ENCODE assay signal across 8 cellular contexts in genomic region chr17:50161911-50162288, GRCh38. TPM values are rescaled to one million over a fixed set of nuclear protein-coding genes. Genes with fewer than 3 reads are reported as not detected.
DNase-seq lines count a peak whose midpoint lies in the region; ATAC-seq and TF ChIP-seq lines count a peak whose summit lies in the region.

No MANE protein-coding gene starts in this region.

- in situ Hi-C loops in GM23248 (cut with MboI): no loop called here

- H3K27me3 ChIP-seq in GM23248 (replicated peaks; ENCODE audit: insufficient read depth) (no peaks in the 10 kb centered on the region), SK-N-SH (ENCODE audit: insufficient read depth) (no peaks in the 10 kb centered on the region), esophagus muscularis mucosa (no peaks in the 10 kb centered on the region), rectal smooth muscle tissue (ENCODE audit: control insufficient read depth, insufficient read depth, low read length) (no peaks in the 10 kb centered on the region)

- POLR2A ChIA-PET in SK-N-SH (lab: Yijun Ruan, JAX): interaction anchor here (0.6 to 2.7 kb wide), 12 partner anchors 10 to 185 kb away, joined by 3 to 30 read pairs (median 4); partner anchors contain the start of gene PDK2

- WGBS in GM23248 (ENCODE audit: low coverage in 1 of 2, low lambda C conversion rate in 2 of 2, missing lambda C conversion rate in 2 of 2), 2 experiments: 51% methylated on average over 16 of the region's 16 CpGs
- 74% methylated on average over 16 of the region's 16 CpGs for WGBS in SK-N-SH (ENCODE audit: low lambda C conversion rate)
- 57% methylated on average over 16 of the region's 16 CpGs for WGBS in esophagus muscularis mucosa

- CTCF ChIA-PET in SK-N-SH (lab: Yijun Ruan, JAX): interaction anchor here (0.6 to 2.8 kb wide), 57 partner anchors 8 to 379 kb away, joined by 3 to 148 read pairs (median 6); partner anchors contain the start of genes COL1A1, PDK2, PPP1R9B and SAMD14

- TF ChIP-seq CTCF in SK-N-SH (IDR thresholded peaks at IDR 0.05): no peak
- no peak for TF ChIP-seq CTCF in esophagus muscularis mucosa (IDR thresholded peaks at IDR 0.05)

- H3F3A ChIP-seq in GM23248 (ENCODE audit: insufficient read depth) (no peaks in the 10 kb centered on the region; the same call in 1 of the 2 replicates), SK-N-SH (replicated peaks; ENCODE audit: insufficient read depth) (peaks cover 16% of the 10 kb centered on the region)

- H3K4me1 ChIP-seq in GM23248 (ENCODE audit: insufficient read depth) (0 out of 2 replicates have a peak, but pooled peaks cover 3% of the 10 kb centered on the region), SK-N-SH (ENCODE audit: control insufficient read depth in 1 of 2, insufficient read depth in 2 of 2, low read depth in 1 of 2, low read length in 1 of 2) (peaks cover 3 to 10% of the 10 kb centered on the region in 2 experiments; a peak in 1 of 4 replicates), esophagus muscularis mucosa (peaks cover 26 to 53% (median 50%) of the 10 kb centered on the region in 4 donors), rectal smooth muscle tissue (ENCODE audit: control insufficient read depth, insufficient read depth, low read length) (peaks cover 8% of the 10 kb centered on the region)

- H4K20me1 ChIP-seq in GM23248 (ENCODE audit: insufficient read depth) (no peaks in the 10 kb centered on the region), SK-N-SH (ENCODE audit: insufficient read depth) (no peaks in the 10 kb centered on the region)

- H2AFZ ChIP-seq in GM23248: peak overlapping the region; percentile 98
- H2AFZ ChIP-seq in SK-N-SH (ENCODE audit: low read depth): peak overlapping the region; percentile 67; the same call in 1 of the 2 replicates

- H3K36me3 ChIP-seq in GM23248 (ENCODE audit: low read depth) (no peaks in the 10 kb centered on the region), SK-N-SH (replicated peaks in 1 of 2; ENCODE audit: control insufficient read depth in 1 of 2, insufficient read depth in 2 of 2, low read length in 1 of 2) (no peaks in the 10 kb centered on the region), esophagus muscularis mucosa (no peaks in the 10 kb centered on the region), rectal smooth muscle tissue (ENCODE audit: control insufficient read depth, insufficient read depth, low read length) (no peaks in the 10 kb centered on the region)

- TF ChIP-seq EP300 in SK-N-SH (IDR thresholded peaks at IDR 0.05; ENCODE audit: borderline replicate concordance in 1 of 2, low read depth in 1 of 2, low read length in 1 of 2) (no peak), esophagus muscularis mucosa (IDR thresholded peaks at IDR 0.05) (no peak)

- peak overlapping the region; percentile 87 for H3K4me3 ChIP-seq in GM23248
- 0 out of 4 replicates have a peak overlapping the region, but pooled peaks of 1 of the 2 experiments have one; percentile 60 for H3K4me3 ChIP-seq in SK-N-SH (ENCODE audit: low read depth in 2 of 2, low read length in 1 of 2)
- peak overlapping the region; percentile 60 to 80 (median 68) for H3K4me3 ChIP-seq in esophagus muscularis mucosa
- H3K4me3 ChIP-seq in rectal smooth muscle tissue (ENCODE audit: low read length): peak overlapping the region; percentile 75

- H3K9me3 ChIP-seq in GM23248 (ENCODE audit: low read depth): no peaks in the 10 kb centered on the region
- no peaks in the 10 kb centered on the region for H3K9me3 ChIP-seq in SK-N-SH
- no peaks in the 10 kb centered on the region for H3K9me3 ChIP-seq in esophagus muscularis mucosa

- H3K27ac ChIP-seq in GM23248 (no peak overlapping the region), SK-N-SH (ENCODE audit: low read depth in 2 of 2, low read length in 1 of 2) (peak overlapping the region in 1 of 2 experiments; percentile 72; a peak in 2 of 4 replicates), esophagus muscularis mucosa (replicated peaks in 1 of 4) (peak overlapping the region; percentile 78 to 85 (median 82)), rectal smooth muscle tissue (ENCODE audit: low read depth, low read length) (no peak overlapping the region)

- DNase-seq in GM23248 (no peak), SK-N-SH (no peak), esophagus muscularis mucosa (ENCODE audit: extremely low spot score) (no peak), A172 (ENCODE audit: low spot score) (no peak)

- no peaks in the 10 kb centered on the region for H3K9me2 ChIP-seq in GM23248 (ENCODE audit: insufficient read depth)
- no peaks in the 10 kb centered on the region for H3K9me2 ChIP-seq in SK-N-SH

- H3K4me2 ChIP-seq in GM23248 (ENCODE audit: unreplicated experiment) (peak overlapping the region; percentile 91), SK-N-SH (peak overlapping the region; percentile 93)

- TF ChIP-seq POLR2A in esophagus muscularis mucosa (IDR thresholded peaks at IDR 0.05; ENCODE audit: low read depth): no peak

- no peak for TF ChIP-seq RAD21 in SK-N-SH (IDR thresholded peaks at IDR 0.05; ENCODE audit: low read length)

- H3K79me2 ChIP-seq in GM23248 (ENCODE audit: insufficient read depth) (no peaks in the 10 kb centered on the region), SK-N-SH (ENCODE audit: insufficient read depth) (no peaks in the 10 kb centered on the region)

- intact Hi-C loops in esophagus muscularis mucosa (cut with DNase I): no loop called here

- ATAC-seq in GM19035 (IDR thresholded peaks at IDR 0.05; ENCODE audit: unreplicated experiment) (no peak), HG03521 (IDR thresholded peaks at IDR 0.05; ENCODE audit: unreplicated experiment) (no peak), HG03571 (IDR thresholded peaks at IDR 0.05; ENCODE audit: unreplicated experiment) (no peak)

- H3K9ac ChIP-seq in GM23248 (peak overlapping the region; percentile 39; the same call in 1 of the 2 replicates), SK-N-SH (no peak overlapping the region; the same call in 1 of the 2 replicates), rectal smooth muscle tissue (ENCODE audit: low read length) (no peak overlapping the region)

TF ChIP-seq in SK-N-SH, 30 proteins besides CTCF, POLR2A, EP300 and RAD21 (continues in another document):
- TF ChIP-seq TEAD4 (IDR thresholded peaks at IDR 0.05; ENCODE audit: borderline replicate concordance, insufficient read depth): no peak
- no peak for TF ChIP-seq ZBTB33 (IDR thresholded peaks at IDR 0.05; ENCODE audit: borderline replicate concordance, low read depth)
- no peak for TF ChIP-seq POLR2AphosphoS5 (IDR thresholded peaks at IDR 0.05; ENCODE audit: low read depth, low read length)
- TF ChIP-seq RXRA (IDR thresholded peaks at IDR 0.05; ENCODE audit: borderline replicate concordance, low read depth): no peak
- no peak for TF ChIP-seq SMC3 (IDR thresholded peaks at IDR 0.05; ENCODE audit: low read depth, low read length)
- TF ChIP-seq GABPA (IDR thresholded peaks at IDR 0.05; ENCODE audit: low read depth): no peak
- no peak for TF ChIP-seq FOXM1 (IDR thresholded peaks at IDR 0.05; ENCODE audit: low read depth)
- TF ChIP-seq SIN3A (IDR thresholded peaks at IDR 0.05; ENCODE audit: borderline replicate concordance, low read depth, low read length): no peak
- TF ChIP-seq EZH2phosphoT487 (IDR thresholded peaks at IDR 0.05; ENCODE audit: borderline replicate concordance, low read depth): no peak

RNA-seq across cellular contexts. Expression of gene SGCA, which starts 3.9 kb away (rescaled TPM):
- total RNA-seq in GM23248 (2014; rRNA removed; shearing (Covaris generic)): 1.6 TPM in 1 of 2 replicates, not detected in the other
- 1.4 and 1.8 TPM in 2 replicates for polyA plus RNA-seq in GM23248 (2016; fragmentation: Nextera tagmentation; extraction: Ambion mirVana)
- polyA plus RNA-seq in SK-N-SH (2012; rRNA removed): 0.29 TPM in 1 of 2 replicates, not detected in the other
- polyA plus RNA-seq in SK-N-SH (2012; cell fraction: cytosol; rRNA removed): 0.04 and 0.07 TPM in 2 replicates
- 0.11 and 0.15 TPM in 2 replicates for polyA plus RNA-seq in SK-N-SH (2012; cell fraction: nucleus; rRNA removed)
- 100 to 1,000 TPM in 1 of 4 donors, 10 to 100 TPM in 3; 72.7 to 145 (median 82.8) TPM for total RNA-seq in esophagus muscularis mucosa
- total RNA-seq in A172 (2014; rRNA removed; shearing (Covaris generic)): 0.22 and 9.3 TPM in 2 replicates

RNA-seq across cellular contexts. Expression of gene PPP1R9B, which starts 11.4 kb away (rescaled TPM):
- total RNA-seq in GM23248 (2014; rRNA removed; shearing (Covaris generic)): 62.0 and 69.4 TPM in 2 replicates
- polyA plus RNA-seq in GM23248 (2016; fragmentation: Nextera tagmentation; extraction: Ambion mirVana): 2.3 and 3.2 TPM in 2 replicates
- polyA plus RNA-seq in SK-N-SH (2012; rRNA removed): 26.9 and 35.2 TPM in 2 replicates
- polyA plus RNA-seq in SK-N-SH (2012; cell fraction: cytosol; rRNA removed): 19.8 and 24.9 TPM in 2 replicates
- 65.0 and 65.1 TPM in 2 replicates for polyA plus RNA-seq in SK-N-SH (2012; cell fraction: nucleus; rRNA removed)
- 10 to 100 TPM; 20.2 to 46.3 (median 37.5) TPM for total RNA-seq in esophagus muscularis mucosa
- 19.1 and 35.5 TPM in 2 replicates for total RNA-seq in A172 (2014; rRNA removed; shearing (Covaris generic))

RNA-seq across cellular contexts. Expression of gene SAMD14, which starts 31.9 kb away (rescaled TPM):
- total RNA-seq in GM23248 (2014; rRNA removed; shearing (Covaris generic)): 3.0 and 4.4 TPM in 2 replicates
- 1.3 TPM in 2 replicates for polyA plus RNA-seq in GM23248 (2016; fragmentation: Nextera tagmentation; extraction: Ambion mirVana)
- 2.8 and 3.4 TPM in 2 replicates for polyA plus RNA-seq in SK-N-SH (2012; rRNA removed)
- 1.2 and 2.0 TPM in 2 replicates for polyA plus RNA-seq in SK-N-SH (2012; cell fraction: cytosol; rRNA removed)
- polyA plus RNA-seq in SK-N-SH (2012; cell fraction: nucleus; rRNA removed): 12.4 and 16.5 TPM in 2 replicates
- 1 to 10 TPM in 3 of 4 donors, under 1 TPM in 1; 0.98 to 1.8 (median 1.5) TPM for total RNA-seq in esophagus muscularis mucosa
- 0.50 and 0.62 TPM in 2 replicates for total RNA-seq in A172 (2014; rRNA removed; shearing (Covaris generic))

RNA-seq across cellular contexts. Expression of gene COL1A1, which starts 39.5 kb away (rescaled TPM):
- total RNA-seq in GM23248 (2014; rRNA removed; shearing (Covaris generic)): 6,472 and 7,860 TPM in 2 replicates
- 15,283 and 15,653 TPM in 2 replicates for polyA plus RNA-seq in GM23248 (2016; fragmentation: Nextera tagmentation; extraction: Ambion mirVana)
- polyA plus RNA-seq in SK-N-SH (2012; rRNA removed): 265 and 1,461 TPM in 2 replicates
- polyA plus RNA-seq in SK-N-SH (2012; cell fraction: cytosol; rRNA removed): 757 and 1,045 TPM in 2 replicates
- polyA plus RNA-seq in SK-N-SH (2012; cell fraction: nucleus; rRNA removed): 2,732 and 4,628 TPM in 2 replicates
- 100 to 1,000 TPM in 1 of 4 donors, 10 to 100 TPM in 3; 20.7 to 123 (median 41.5) TPM for total RNA-seq in esophagus muscularis mucosa
- 6.2 and 15.7 TPM in 2 replicates for total RNA-seq in A172 (2014; rRNA removed; shearing (Covaris generic))

Comparison
In these comparisons a context has a peak if more than half of its experiments do, and no peak if none do; other contexts are left out.
1. H3K27ac ChIP-seq: peak in esophagus muscularis mucosa (4 of 4); none in GM23248 (single experiment) and rectal smooth muscle tissue (single experiment).